In genomic region chr21:37257967-37258877, GRCh38 we compare ENCODE assay signal across 8 cellular contexts. TPM values are rescaled to one million over a fixed set of nuclear protein-coding genes. Genes with fewer than 3 reads are reported as not detected.
DNase-seq lines count a peak whose midpoint lies in the region; ATAC-seq, FAIRE-seq and TF ChIP-seq lines count a peak whose summit lies in the region.

No MANE protein-coding gene starts in this region.

- H3K36me3 Mint-ChIP-seq in WTC11 = no peaks in the 10 kb centered on the region

- peaks cover 27% of the 10 kb centered on the region for H3K4me1 Mint-ChIP-seq in WTC11

- CTCF ChIA-PET in WTC11 (lab: Charles Lee) = interaction anchor here (0.8 kb wide), 1 partner anchor 111 kb away, joined by 3 read pairs; no protein-coding TSS in a partner anchor

- DNase-seq in GM12892 (ENCODE audit: insufficient read length) (peak; percentile 56), NCI-H2029 (lab: John Stamatoyannopoulos, UW) (peak; percentile 62), WTC11 (ENCODE audit: low spot score) (peak; percentile 75), cardiac fibroblast (ENCODE audit: low read depth in 2 of 2) (peak; percentile 68 to 69), kidney epithelial cell (ENCODE audit: low read depth) (no peak), epidermal melanocyte (ENCODE audit: insufficient read length, low spot score) (no peak)
- DNase-seq in stimulated activated CD4-positive, alpha-beta T cell treated with anti-CD3 and anti-CD28 coated beads, Interleukin-1b, Interleukin-23, amount 100 ng/mL, for 24 hours (ENCODE audit: low read depth in 4 of 4, low spot score in 1 of 4) = peak; percentile 55 to 71 (median 61)

- peak overlapping the region; percentile 47 to 56 for H3K4me3 ChIP-seq in cardiac fibroblast (replicated peaks in 1 of 2; ENCODE audit: low read depth in 2 of 2, low read length in 2 of 2)
- peak overlapping the region; percentile 36 for H3K4me3 ChIP-seq in kidney epithelial cell (ENCODE audit: low read depth, low read length)

- peak; percentile 92 for TF ChIP-seq POLR2A in GM12892 (IDR thresholded peaks at IDR 0.05; ENCODE audit: low read depth, low read length)

- no peaks in the 10 kb centered on the region for H3K27me3 Mint-ChIP-seq in WTC11 (ENCODE audit: low read depth)

- TF ChIP-seq CTCF in WTC11 (IDR thresholded peaks at IDR 0.05) (no peak), cardiac fibroblast (IDR thresholded peaks at IDR 0.05; ENCODE audit: low read depth, low read length) (no peak), kidney epithelial cell (IDR thresholded peaks at IDR 0.05; ENCODE audit: insufficient read depth, low read length, poor library complexity, severe bottlenecking) (peak; percentile 11)

- H3K9me3 Mint-ChIP-seq in WTC11 = no peaks in the 10 kb centered on the region

- H3K4me3 Mint-ChIP-seq in WTC11 = peak overlapping the region; percentile 81

- peak; percentile 65 for ATAC-seq in HG02852 (IDR thresholded peaks at IDR 0.05; ENCODE audit: unreplicated experiment)
- peak; percentile 75 for ATAC-seq in WTC11

- peak overlapping the region; percentile 99 for H3K27ac Mint-ChIP-seq in WTC11

- H3K36me3 ChIP-seq in kidney epithelial cell (ENCODE audit: control insufficient read depth, insufficient read depth, low read length) = no peaks in the 10 kb centered on the region

- H3K27me3 ChIP-seq in kidney epithelial cell (ENCODE audit: control insufficient read depth, insufficient read depth, low read length) = no peaks in the 10 kb centered on the region

- FAIRE-seq in GM12892 (lab: Jason Lieb, UNC) = peak; percentile 17

- POLR2A ChIA-PET in WTC11 (lab: Charles Lee) = interaction anchor here (0.9 to 2.5 kb wide), 3 partner anchors 9 to 107 kb away, joined by 3 to 13 read pairs (median 13); partner anchors contain the start of genes DYRK1A and VPS26C

TF ChIP-seq in WTC11, 78 proteins besides CTCF, POLR2A, EP300 and RAD21 (continues in another document):
- peak; percentile 42; the same call in 1 of the 2 replicates for TF ChIP-seq GABPB1 (CRISPR knock-in tag; IDR thresholded peaks at IDR 0.05)
- TF ChIP-seq ZBTB43 (CRISPR knock-in tag; IDR thresholded peaks at IDR 0.05) = peak; percentile 46; the same call in 1 of the 2 replicates
- TF ChIP-seq GRHL2 (CRISPR knock-in tag; IDR thresholded peaks at IDR 0.05; ENCODE audit: insufficient replicate concordance, severe bottlenecking) = no peak
- TF ChIP-seq ATF3 (CRISPR knock-in tag; conservative IDR thresholded peaks at IDR 0.05) = no peak
- TF ChIP-seq ZNF396 (CRISPR knock-in tag; IDR thresholded peaks at IDR 0.05; ENCODE audit: borderline replicate concordance) = no peak
- TF ChIP-seq MYBL2 (CRISPR knock-in tag; IDR thresholded peaks at IDR 0.05) = peak; percentile 45; the same call in 1 of the 2 replicates
- TF ChIP-seq CBFB (CRISPR knock-in tag; IDR thresholded peaks at IDR 0.05; ENCODE audit: low read depth) = 0 out of 2 replicates have a peak, but pooled peaks have one; percentile 66
- no peak for TF ChIP-seq ZNF317 (CRISPR knock-in tag; IDR thresholded peaks at IDR 0.05; ENCODE audit: borderline replicate concordance, low read depth)
- TF ChIP-seq KAT7 (CRISPR knock-in tag; IDR thresholded peaks at IDR 0.05; ENCODE audit: borderline replicate concordance) = no peak; the same call in 1 of the 2 replicates
- peak; percentile 41; the same call in 1 of the 2 replicates for TF ChIP-seq RELA (CRISPR knock-in tag; IDR thresholded peaks at IDR 0.05; ENCODE audit: borderline replicate concordance)
- TF ChIP-seq USF1 (CRISPR knock-in tag; IDR thresholded peaks at IDR 0.05) = 0 out of 2 replicates have a peak, but pooled peaks have one; percentile 11
- peak; percentile 59 for TF ChIP-seq ETV6 (CRISPR knock-in tag; IDR thresholded peaks at IDR 0.05)
- TF ChIP-seq ZBTB21 (CRISPR knock-in tag; IDR thresholded peaks at IDR 0.05; ENCODE audit: borderline replicate concordance) = peak; percentile 78
- 0 out of 2 replicates have a peak, but pooled peaks have one; percentile 43 for TF ChIP-seq NFATC4 (CRISPR knock-in tag; IDR thresholded peaks at IDR 0.05)
- 0 out of 2 replicates have a peak, but pooled peaks have one; percentile 28 for TF ChIP-seq PREB (CRISPR knock-in tag; IDR thresholded peaks at IDR 0.05; ENCODE audit: borderline replicate concordance)
- TF ChIP-seq TP53 (CRISPR knock-in tag; IDR thresholded peaks at IDR 0.05) = peak; percentile 81
- peak; percentile 73; the same call in 1 of the 2 replicates for TF ChIP-seq NR3C1 (CRISPR knock-in tag; conservative IDR thresholded peaks at IDR 0.05; ENCODE audit: low read depth)
- TF ChIP-seq HMGXB4 (CRISPR knock-in tag; IDR thresholded peaks at IDR 0.05) = peak; percentile 30; the same call in 1 of the 2 replicates
- peak; percentile 54 for TF ChIP-seq TEAD1 (CRISPR knock-in tag; IDR thresholded peaks at IDR 0.05)
- no peak for TF ChIP-seq ZNF263 (CRISPR knock-in tag; IDR thresholded peaks at IDR 0.05; ENCODE audit: low read depth)
- TF ChIP-seq ZNF425 (CRISPR knock-in tag; conservative IDR thresholded peaks at IDR 0.05) = no peak
- TF ChIP-seq ZNF121 (CRISPR knock-in tag; IDR thresholded peaks at IDR 0.05) = no peak
- TF ChIP-seq NFE2L1 (CRISPR knock-in tag; IDR thresholded peaks at IDR 0.05) = peak; percentile 76
- TF ChIP-seq ZNF423 (CRISPR knock-in tag; IDR thresholded peaks at IDR 0.05) = no peak
- no peak for TF ChIP-seq NFYB (CRISPR knock-in tag; conservative IDR thresholded peaks at IDR 0.05; ENCODE audit: low read depth)

RNA-seq across cellular contexts. Expression of gene VPS26C, which starts 8.9 kb away (rescaled TPM):
- polyA plus RNA-seq in GM12892 (2012; ENCODE audit: missing spikeins) = 46.2 TPM
- total RNA-seq in WTC11 (2021) = 55.0 to 62.8 TPM (median 56.7 TPM) in 3 replicates
- 64.1 and 80.8 TPM in 2 replicates for total RNA-seq in kidney epithelial cell

Comparison
In these comparisons a context has a peak if more than half of its experiments do, and no peak if none do; other contexts are left out.
1. DNase-seq: peak in GM12892 (single experiment), NCI-H2029 (single experiment), WTC11 (single experiment), cardiac fibroblast (2 of 2) and stimulated activated CD4-positive, alpha-beta T cell treated with anti-CD3 and anti-CD28 coated beads, Interleukin-1b, Interleukin-23, amount 100 ng/mL, for 24 hours (4 of 4); none in kidney epithelial cell (single experiment) and epidermal melanocyte (single experiment).